23 cellular contexts compared by ENCODE assay signal in genomic region chr2:96107883-96108551, GRCh38. TPM values are rescaled to one million over a fixed set of nuclear protein-coding genes. Genes with fewer than 3 reads are reported as not detected.
DNase-seq lines count a peak whose midpoint lies in the region; ATAC-seq and TF ChIP-seq lines count a peak whose summit lies in the region.
"Had no signal": no experiment of that assay in that cellular context is flagged by ENCODE, and none has a peak within 500 bp of the region (broad histone marks: within the 10 kb centered on the region; RNA-seq: fewer than 3 reads in every experiment).

No MANE protein-coding gene starts in this region.

- H3K36me3 ChIP-seq in parathyroid adenoma (ENCODE audit: control insufficient read depth, insufficient read depth, low read length) = no peaks in the 10 kb centered on the region
- no peaks in the 10 kb centered on the region for H3K36me3 ChIP-seq in naive thymus-derived CD4-positive, alpha-beta T cell (ENCODE audit: control insufficient read depth in 2 of 3, insufficient read depth in 3 of 3, low read length in 3 of 3)
- no peaks in the 10 kb centered on the region for H3K36me3 ChIP-seq in PC-9 (ENCODE audit: low read depth)
- H3K36me3 ChIP-seq: tibial nerve had no signal

- H3K27ac ChIP-seq in parathyroid adenoma (peak overlapping the region; percentile 47), PC-9 (no peak overlapping the region)
- no peak overlapping the region for H3K27ac ChIP-seq in naive thymus-derived CD4-positive, alpha-beta T cell (ENCODE audit: low read depth, low read length)

- H3K4me1 ChIP-seq in parathyroid adenoma (no peaks in the 10 kb centered on the region), PC-9 (replicated peaks; ENCODE audit: insufficient read depth) (no peaks in the 10 kb centered on the region)
- no peaks in the 10 kb centered on the region for H3K4me1 ChIP-seq in naive thymus-derived CD4-positive, alpha-beta T cell (ENCODE audit: control insufficient read depth in 2 of 2, insufficient read depth in 2 of 2, low read length in 2 of 2)

- BruUV-seq in PC-9 (replicated peaks; lab: Mats Ljungman, UMichigan) = no TSS peak

- peaks cover 6% of the 10 kb centered on the region for H3K36me3 Mint-ChIP-seq in activated CD4-positive, alpha-beta T cell treated with anti-CD3 and anti-CD28 coated beads for 36 hours (ENCODE audit: low read depth)
- peaks cover 2% of the 10 kb centered on the region for H3K36me3 Mint-ChIP-seq in activated CD4-positive, alpha-beta T cell treated with anti-CD3 and anti-CD28 coated beads, Interleukin-2, amount 10 ng/mL, durations not matched to agents 7 days and 5 days (ENCODE audit: low read depth)
- H3K36me3 Mint-ChIP-seq in naive thymus-derived CD4-positive, alpha-beta T cell = peaks cover 0 to 6% (median 0%) of the 10 kb centered on the region in 5 donors
- H3K36me3 Mint-ChIP-seq: CD4-positive, CD25-positive, alpha-beta regulatory T cell; stimulated activated effector memory CD8-positive, alpha-beta T cell treated with anti-CD3 and anti-CD28 coated beads, Interleukin-12 subunit alpha, Interleukin-12 subunit beta, amount 100 ng/mL, for 72 hours had no signal

- no peaks in the 10 kb centered on the region for H3K4me1 Mint-ChIP-seq in activated CD4-positive, alpha-beta T cell treated with anti-CD3 and anti-CD28 coated beads for 36 hours
- H3K4me1 Mint-ChIP-seq in activated CD4-positive, alpha-beta T cell treated with anti-CD3 and anti-CD28 coated beads, Interleukin-2, amount 10 ng/mL, durations not matched to agents 7 days and 5 days = no peaks in the 10 kb centered on the region
- peaks cover 0 to 4% (median 0%) of the 10 kb centered on the region in 7 donors for H3K4me1 Mint-ChIP-seq in naive thymus-derived CD4-positive, alpha-beta T cell
- H3K4me1 Mint-ChIP-seq: activated CD4-positive, alpha-beta memory T cell treated with anti-CD3 and anti-CD28 coated beads, Interleukin-2, amount 10 ng/mL, durations not matched to agents 7 days and 5 days; memory B cell; stimulated activated effector memory CD8-positive, alpha-beta T cell treated with anti-CD3 and anti-CD28 coated beads, Interleukin-12 subunit alpha, Interleukin-12 subunit beta, amount 100 ng/mL, for 72 hours had no signal

- intact Hi-C loops in activated CD4-positive, alpha-beta T cell treated with anti-CD3 and anti-CD28 coated beads for 36 hours (cut with DNase I, micrococcal nuclease) = no loop called here
- intact Hi-C loops in naive thymus-derived CD4-positive, alpha-beta T cell (cut with micrococcal nuclease) = no loop called here
- intact Hi-C loops in PC-9 (cut with micrococcal nuclease; ENCODE audit: unreplicated experiment) = no loop called here

- POLR2A ChIA-PET in activated CD4-positive, alpha-beta T cell treated with anti-CD3 and anti-CD28 coated beads for 36 hours (lab: Charles Lee) = no interaction called here
- POLR2A ChIA-PET in activated CD4-positive, alpha-beta T cell treated with anti-CD3 and anti-CD28 coated beads, Interleukin-2, amount 10 ng/mL, durations not matched to agents 7 days and 5 days (lab: Charles Lee) = no interaction called here
- POLR2A ChIA-PET in naive thymus-derived CD4-positive, alpha-beta T cell (lab: Charles Lee) = no interaction called here
- POLR2A ChIA-PET in PC-9 (lab: Charles Lee; ENCODE audit: unreplicated experiment) = no interaction called here

- H3K9ac ChIP-seq in parathyroid adenoma = no peak overlapping the region

- CTCF ChIA-PET in activated CD4-positive, alpha-beta T cell treated with anti-CD3 and anti-CD28 coated beads for 36 hours (lab: Charles Lee) = no interaction called here
- CTCF ChIA-PET in activated CD4-positive, alpha-beta T cell treated with anti-CD3 and anti-CD28 coated beads, Interleukin-2, amount 10 ng/mL, durations not matched to agents 7 days and 5 days (lab: Charles Lee) = interaction anchor here (0.8 to 1.4 kb wide), 2 partner anchors 9 to 86 kb away, joined by 3 to 4 read pairs; partner anchors contain the start of gene ADRA2B
- CTCF ChIA-PET in naive thymus-derived CD4-positive, alpha-beta T cell (lab: Charles Lee) = interaction anchor here (1.4 kb wide), 1 partner anchor 67 kb away, joined by 3 read pairs; no protein-coding TSS in a partner anchor
- CTCF ChIA-PET in PC-9 (lab: Charles Lee) = interaction anchor here (0.5 kb wide), 1 partner anchor 75 kb away, joined by 4 read pairs; no protein-coding TSS in a partner anchor

- ATAC-seq in activated CD4-positive, alpha-beta T cell treated with anti-CD3 and anti-CD28 coated beads for 36 hours = no peak
- ATAC-seq in naive thymus-derived CD4-positive, alpha-beta T cell = no peak
- ATAC-seq in GM19023 (IDR thresholded peaks at IDR 0.05; ENCODE audit: unreplicated experiment) = no peak
- ATAC-seq: PC-3; stimulated activated effector memory CD8-positive, alpha-beta T cell treated with anti-CD3 and anti-CD28 coated beads, Interleukin-12 subunit alpha, Interleukin-12 subunit beta, amount 100 ng/mL, for 72 hours had no signal

- H3K79me2 ChIP-seq in parathyroid adenoma = no peaks in the 10 kb centered on the region
- H3K79me2 ChIP-seq in PC-9 (ENCODE audit: low read depth) = no peaks in the 10 kb centered on the region

- no peak overlapping the region for H3K27ac Mint-ChIP-seq in activated CD4-positive, alpha-beta T cell treated with anti-CD3 and anti-CD28 coated beads for 36 hours
- no peak overlapping the region for H3K27ac Mint-ChIP-seq in activated CD4-positive, alpha-beta T cell treated with anti-CD3 and anti-CD28 coated beads, Interleukin-2, amount 10 ng/mL, durations not matched to agents 7 days and 5 days
- no peak overlapping the region for H3K27ac Mint-ChIP-seq in naive thymus-derived CD4-positive, alpha-beta T cell
- H3K27ac Mint-ChIP-seq: activated CD4-positive, alpha-beta memory T cell treated with anti-CD3 and anti-CD28 coated beads, Interleukin-2, amount 10 ng/mL, durations not matched to agents 7 days and 5 days; CD4-positive, CD25-positive, alpha-beta regulatory T cell; HFFc6; memory B cell; stimulated activated effector memory CD8-positive, alpha-beta T cell treated with anti-CD3 and anti-CD28 coated beads, Interleukin-12 subunit alpha, Interleukin-12 subunit beta, amount 100 ng/mL, for 72 hours had no signal

- H3F3A ChIP-seq in PC-9 (ENCODE audit: insufficient read depth, low read depth) = no peaks in the 10 kb centered on the region

- no peak overlapping the region for H3K4me2 ChIP-seq in parathyroid adenoma (ENCODE audit: low read length)
- no peak overlapping the region for H3K4me2 ChIP-seq in PC-9

- H3K27me3 Mint-ChIP-seq in activated CD4-positive, alpha-beta T cell treated with anti-CD3 and anti-CD28 coated beads for 36 hours = no peaks in the 10 kb centered on the region
- H3K27me3 Mint-ChIP-seq in activated CD4-positive, alpha-beta T cell treated with anti-CD3 and anti-CD28 coated beads, Interleukin-2, amount 10 ng/mL, durations not matched to agents 7 days and 5 days = no peaks in the 10 kb centered on the region
- H3K27me3 Mint-ChIP-seq in naive thymus-derived CD4-positive, alpha-beta T cell = peaks cover 0 to 5% (median 0%) of the 10 kb centered on the region in 5 donors
- H3K27me3 Mint-ChIP-seq: activated CD4-positive, alpha-beta memory T cell treated with anti-CD3 and anti-CD28 coated beads, Interleukin-2, amount 10 ng/mL, durations not matched to agents 7 days and 5 days had no signal

- TF ChIP-seq CTCF in parathyroid adenoma (IDR thresholded peaks at IDR 0.05) (no peak), PC-9 (conservative IDR thresholded peaks at IDR 0.05) (no peak)

- H3K9me2 ChIP-seq in PC-9 (ENCODE audit: insufficient read depth) = no peaks in the 10 kb centered on the region

- H3K4me3 Mint-ChIP-seq in activated CD4-positive, alpha-beta T cell treated with anti-CD3 and anti-CD28 coated beads for 36 hours = no peak overlapping the region
- H3K4me3 Mint-ChIP-seq in activated CD4-positive, alpha-beta T cell treated with anti-CD3 and anti-CD28 coated beads, Interleukin-2, amount 10 ng/mL, durations not matched to agents 7 days and 5 days = no peak overlapping the region
- H3K4me3 Mint-ChIP-seq in naive thymus-derived CD4-positive, alpha-beta T cell = no peak overlapping the region
- H3K4me3 Mint-ChIP-seq: activated CD4-positive, alpha-beta memory T cell treated with anti-CD3 and anti-CD28 coated beads, Interleukin-2, amount 10 ng/mL, durations not matched to agents 7 days and 5 days; CD4-positive, CD25-positive, alpha-beta regulatory T cell; HFFc6; memory B cell; stimulated activated effector memory CD8-positive, alpha-beta T cell treated with anti-CD3 and anti-CD28 coated beads, Interleukin-12 subunit alpha, Interleukin-12 subunit beta, amount 100 ng/mL, for 72 hours had no signal

- H3K4me3 ChIP-seq in parathyroid adenoma (ENCODE audit: low read depth, low read length) = no peak overlapping the region
- no peak overlapping the region for H3K4me3 ChIP-seq in naive thymus-derived CD4-positive, alpha-beta T cell (ENCODE audit: low read length)
- no peak overlapping the region for H3K4me3 ChIP-seq in PC-9

- peak; percentile 2 for DNase-seq in activated CD4-positive, alpha-beta T cell treated with anti-CD3 and anti-CD28 coated beads for 36 hours
- no peak for DNase-seq in activated CD4-positive, alpha-beta T cell treated with anti-CD3 and anti-CD28 coated beads, Interleukin-2, amount 10 ng/mL, durations not matched to agents 7 days and 5 days
- peak; percentile 15 for DNase-seq in NCI-H69 (lab: John Stamatoyannopoulos, UW)
- DNase-seq in iPS-NIHi11 (ENCODE audit: low spot score) = peak; percentile 68
- DNase-seq in naive thymus-derived CD4-positive, alpha-beta T cell = no peak
- no peak for DNase-seq in PC-9
- DNase-seq: 8988T; activated CD4-positive, alpha-beta memory T cell treated with anti-CD3 and anti-CD28 coated beads, Interleukin-2, amount 10 ng/mL, durations not matched to agents 7 days and 5 days; amygdala; foreskin fibroblast; HFFc6; MM.1S; NCI-H2081; NCI-H526; occipital lobe; PC-3 had no signal

- no peaks in the 10 kb centered on the region for H4K20me1 ChIP-seq in PC-9 (ENCODE audit: insufficient read depth)

- H3K27me3 ChIP-seq in parathyroid adenoma (ENCODE audit: control insufficient read depth, insufficient read depth, low read length) = no peaks in the 10 kb centered on the region
- H3K27me3 ChIP-seq in naive thymus-derived CD4-positive, alpha-beta T cell (ENCODE audit: control insufficient read depth in 2 of 2, insufficient read depth in 2 of 2, low read length in 2 of 2) = no peaks in the 10 kb centered on the region
- H3K27me3 ChIP-seq in PC-9 (ENCODE audit: insufficient read depth, low read depth) = peaks cover 26% of the 10 kb centered on the region
- H3K27me3 ChIP-seq: tibial nerve had no signal

- H2AFZ ChIP-seq in parathyroid adenoma (no peak overlapping the region), PC-9 (no peak overlapping the region)

- H3K9me3 ChIP-seq in parathyroid adenoma (ENCODE audit: control insufficient read depth, low read length) (no peaks in the 10 kb centered on the region), PC-9 (ENCODE audit: insufficient read depth, low read depth) (no peaks in the 10 kb centered on the region)
- H3K9me3 ChIP-seq in naive thymus-derived CD4-positive, alpha-beta T cell (ENCODE audit: control insufficient read depth in 2 of 3, low read length in 3 of 3) = peaks cover 0 to 13% (median 0%) of the 10 kb centered on the region in 3 experiments

- H3K9me3 Mint-ChIP-seq in activated CD4-positive, alpha-beta T cell treated with anti-CD3 and anti-CD28 coated beads for 36 hours (ENCODE audit: low read depth) = peaks cover 8% of the 10 kb centered on the region
- peaks cover 12% of the 10 kb centered on the region for H3K9me3 Mint-ChIP-seq in activated CD4-positive, alpha-beta T cell treated with anti-CD3 and anti-CD28 coated beads, Interleukin-2, amount 10 ng/mL, durations not matched to agents 7 days and 5 days
- peaks cover 0 to 22% (median 10%) of the 10 kb centered on the region in 11 donors for H3K9me3 Mint-ChIP-seq in naive thymus-derived CD4-positive, alpha-beta T cell

RNA-seq across cellular contexts. Expression of gene ADRA2B, which starts 8.4 kb away (rescaled TPM):
- under 1 TPM; 0.30 to 0.54 TPM for total RNA-seq in activated CD4-positive, alpha-beta T cell treated with anti-CD3 and anti-CD28 coated beads for 36 hours
- total RNA-seq in activated CD4-positive, alpha-beta T cell treated with anti-CD3 and anti-CD28 coated beads, Interleukin-2, amount 10 ng/mL, durations not matched to agents 7 days and 5 days = under 1 TPM in 1 of 2 experiments, not detected in 1; 0.06 TPM
- under 1 TPM in 3 of 5 experiments, not detected in 2; 0.15 to 0.93 (median 0.76) TPM for total RNA-seq in naive thymus-derived CD4-positive, alpha-beta T cell
- polyA plus RNA-seq in naive thymus-derived CD4-positive, alpha-beta T cell = not detected
- total RNA-seq in PC-9 (2021) = 0.26 and 0.55 TPM in 2 replicates
- total RNA-seq: cerebellum, HFFc6, occipital lobe, PC-3 had no signal
- polyA plus RNA-seq: CD4-positive, CD25-positive, alpha-beta regulatory T cell had no signal

RNA-seq across cellular contexts. Expression of gene ASTL, which starts 30.3 kb away (rescaled TPM):
- total RNA-seq in activated CD4-positive, alpha-beta T cell treated with anti-CD3 and anti-CD28 coated beads for 36 hours = 1 to 10 TPM; 2.5 to 2.8 TPM
- under 1 TPM in 1 of 2 experiments, not detected in 1; 0.22 TPM for total RNA-seq in activated CD4-positive, alpha-beta T cell treated with anti-CD3 and anti-CD28 coated beads, Interleukin-2, amount 10 ng/mL, durations not matched to agents 7 days and 5 days
- total RNA-seq in naive thymus-derived CD4-positive, alpha-beta T cell = 1 to 10 TPM in 2 of 5 experiments, under 1 TPM in 3; 0.65 to 7.5 (median 0.86) TPM
- under 1 TPM in 1 of 2 donors, not detected in 1; 0.19 TPM for polyA plus RNA-seq in naive thymus-derived CD4-positive, alpha-beta T cell
- not detected in 2 replicates for total RNA-seq in PC-9 (2021)
- total RNA-seq: cerebellum, occipital lobe, PC-3 had no signal

RNA-seq across cellular contexts. Expression of gene DUSP2, which starts 37.2 kb away (rescaled TPM):
- 100 to 1,000 TPM; 248 to 407 TPM for total RNA-seq in activated CD4-positive, alpha-beta T cell treated with anti-CD3 and anti-CD28 coated beads for 36 hours
- total RNA-seq in activated CD4-positive, alpha-beta T cell treated with anti-CD3 and anti-CD28 coated beads, Interleukin-2, amount 10 ng/mL, durations not matched to agents 7 days and 5 days = 10 to 100 TPM; 11.9 to 14.2 TPM
- total RNA-seq in naive thymus-derived CD4-positive, alpha-beta T cell = 100 to 1,000 TPM in 2 of 5 experiments, 10 to 100 TPM in 3; 22.1 to 255 (median 50.3) TPM
- 10 to 100 TPM; 21.0 to 25.6 TPM for polyA plus RNA-seq in naive thymus-derived CD4-positive, alpha-beta T cell
- 4.0 and 5.2 TPM in 2 replicates for total RNA-seq in PC-9 (2021)

Comparison
In these comparisons a context has a peak if more than half of its experiments do, and no peak if none do; other contexts are left out.
1. DNase-seq: peak in activated CD4-positive, alpha-beta T cell treated with anti-CD3 and anti-CD28 coated beads for 36 hours (single experiment), NCI-H69 (single experiment) and iPS-NIHi11 (single experiment); none in activated CD4-positive, alpha-beta T cell treated with anti-CD3 and anti-CD28 coated beads, Interleukin-2, amount 10 ng/mL, durations not matched to agents 7 days and 5 days (single experiment), naive thymus-derived CD4-positive, alpha-beta T cell (0 of 9) and PC-9 (0 of 2).